23 cellular contexts compared by ENCODE assay signal in genomic region chr5:150653762-150654158, GRCh38. TPM values are rescaled to one million over a fixed set of nuclear protein-coding genes. Genes with fewer than 3 reads are reported as not detected.
DNase-seq lines count a peak whose midpoint lies in the region; ATAC-seq lines count a peak whose summit lies in the region.
"Had no signal": no experiment of that assay in that cellular context is flagged by ENCODE, and none has a peak within 500 bp of the region (broad histone marks: within the 10 kb centered on the region; RNA-seq: fewer than 3 reads in every experiment).

No MANE protein-coding gene starts in this region.

- H2BK5ac ChIP-seq in mesenchymal stem cell (ENCODE audit: low read depth, low read length, poor library complexity, severe bottlenecking), result no peak overlapping the region

- H3K4me3 ChIP-seq in mesenchymal stem cell (ENCODE audit: insufficient read depth in 1 of 2, low read depth in 1 of 2, low read length in 2 of 2) (no peak overlapping the region), stomach smooth muscle (ENCODE audit: low read length in 2 of 2) (no peak overlapping the region)
- H3K4me3 ChIP-seq: pancreas, sigmoid colon had no signal

- no peak overlapping the region for H2BK15ac ChIP-seq in mesenchymal stem cell (ENCODE audit: low read depth, poor library complexity, severe bottlenecking)

- no peak overlapping the region for H4K91ac ChIP-seq in mesenchymal stem cell (ENCODE audit: low read length)

- no peaks in the 10 kb centered on the region for H3K27me3 Mint-ChIP-seq in T-helper 17 cell

- H3K27ac ChIP-seq in mesenchymal stem cell (ENCODE audit: low read length, poor library complexity, severe bottlenecking) (no peak overlapping the region), stomach smooth muscle (ENCODE audit: low read length) (peak overlapping the region; percentile 3)
- H3K27ac ChIP-seq: pancreas had no signal

- H2AFZ ChIP-seq in mesenchymal stem cell (ENCODE audit: low read depth, low read length), result no peak overlapping the region

- peaks cover 26% of the 10 kb centered on the region for H3K4me1 ChIP-seq in mesenchymal stem cell (ENCODE audit: control insufficient read depth, insufficient read depth, low read depth, low read length)
- H3K4me1 ChIP-seq in stomach smooth muscle (ENCODE audit: control insufficient read depth, insufficient read depth, low read length), result peaks cover 57% of the 10 kb centered on the region
- H3K4me1 ChIP-seq: pancreas had no signal

- H4K8ac ChIP-seq in mesenchymal stem cell (ENCODE audit: low read length), result no peak overlapping the region

- H3K9me3 ChIP-seq in T-helper 17 cell (ENCODE audit: control insufficient read depth, low read length, poor library complexity, severe bottlenecking), result no peaks in the 10 kb centered on the region
- H3K9me3 ChIP-seq in mesenchymal stem cell (ENCODE audit: control insufficient read depth, low read length), result no peaks in the 10 kb centered on the region
- no peaks in the 10 kb centered on the region for H3K9me3 ChIP-seq in stomach smooth muscle (ENCODE audit: control insufficient read depth in 2 of 2, low read length in 2 of 2)
- H3K9me3 ChIP-seq: pancreas, sigmoid colon had no signal

- H3K27ac Mint-ChIP-seq in T-helper 17 cell, result peak overlapping the region; percentile 37
- H3K27ac Mint-ChIP-seq: activated CD4-positive, alpha-beta T cell treated with anti-CD3 and anti-CD28 coated beads, Interleukin-2, amount 10 ng/mL, durations not matched to agents 24 days and 14 days; dendritic cell treated with granulocyte-macrophage colony-stimulating factor and Interleukin-4, amounts not matched to agents 40 ng/mL and 50 ng/mL, for 4 days had no signal

- no peak overlapping the region for H3K4me2 ChIP-seq in mesenchymal stem cell (ENCODE audit: low read length, poor library complexity, severe bottlenecking)

- DNase-seq in EH (ENCODE audit: low read depth) (peak; percentile 49), T-helper 17 cell (no peak), mesenchymal stem cell (peak; percentile 57), MV-4-11 (lab: John Stamatoyannopoulos, UW) (no peak)
- no peak for DNase-seq in activated naive CD4-positive, alpha-beta T cell (lab: John Stamatoyannopoulos, UW)
- DNase-seq in NK-92 treated with Interleukin-12 subunit alpha and Interleukin-12 subunit beta, amount 100 ng/mL, for 24 hours (lab: John Stamatoyannopoulos, UW), result no peak
- DNase-seq: activated CD4-positive, alpha-beta T cell treated with anti-CD3 and anti-CD28 coated beads, Interleukin-2, amount 10 ng/mL, durations not matched to agents 24 days and 14 days; activated naive CD4-positive, alpha-beta T cell treated with Interleukin-2 at 50 U/mL for 16 hours; activated T-cell treated with anti-CD3 and anti-CD28 coated beads, Interleukin-2, amount 50 U/mL, for 48 hours; C1 segment of cervical spinal cord; Calu3; NCI-H1105; NCI-H1930; NCI-H526 treated with DMSO at 0.1 percent for 48 hours; pancreas; sigmoid colon had no signal

- ATAC-seq in T-helper 17 cell, result no peak
- ATAC-seq in GM21825 (IDR thresholded peaks at IDR 0.05; ENCODE audit: unreplicated experiment), result no peak
- ATAC-seq: HCT116; naive thymus-derived CD4-positive, alpha-beta T cell; pancreas had no signal

- WGBS in mesenchymal stem cell, result 93% methylated on average over 1 of the region's 1 CpG

- H3K27me3 ChIP-seq in mesenchymal stem cell (ENCODE audit: control insufficient read depth in 1 of 2, insufficient read depth in 1 of 2, low read length in 2 of 2) (no peaks in the 10 kb centered on the region), stomach smooth muscle (ENCODE audit: control insufficient read depth in 1 of 2, insufficient read depth in 2 of 2, low read length in 2 of 2) (no peaks in the 10 kb centered on the region)
- H3K27me3 ChIP-seq: pancreas, sigmoid colon had no signal

- peaks cover 2% of the 10 kb centered on the region for H3K79me1 ChIP-seq in mesenchymal stem cell (replicated peaks; ENCODE audit: low read length, poor library complexity, severe bottlenecking)

- H3K23ac ChIP-seq in mesenchymal stem cell (ENCODE audit: low read length in 2 of 2), result no peak overlapping the region

- H2BK120ac ChIP-seq in mesenchymal stem cell (ENCODE audit: low read depth, low read length), result no peak overlapping the region

- H3K14ac ChIP-seq in mesenchymal stem cell (ENCODE audit: low read length in 2 of 2), result no peak overlapping the region

- H3K4me1 Mint-ChIP-seq in T-helper 17 cell, result peaks cover 13% of the 10 kb centered on the region

- H3K9ac ChIP-seq in mesenchymal stem cell (ENCODE audit: low read length) (no peak overlapping the region), stomach smooth muscle (ENCODE audit: low read length in 2 of 2) (peak overlapping the region in 1 of 2 donors; percentile 0)

- no peaks in the 10 kb centered on the region for H3K36me3 Mint-ChIP-seq in T-helper 17 cell (ENCODE audit: low read depth)
- H3K36me3 Mint-ChIP-seq: naive thymus-derived CD4-positive, alpha-beta T cell had no signal

- no peak overlapping the region for H3K18ac ChIP-seq in mesenchymal stem cell (ENCODE audit: low read depth in 1 of 2, low read length in 2 of 2)

- H3K36me3 ChIP-seq in mesenchymal stem cell (ENCODE audit: control insufficient read depth in 1 of 2, insufficient read depth in 2 of 2, low read depth in 1 of 2, low read length in 2 of 2) (peaks cover 5 to 41% of the 10 kb centered on the region in 2 experiments), stomach smooth muscle (ENCODE audit: control insufficient read depth in 2 of 2, insufficient read depth in 2 of 2, low read length in 2 of 2) (peaks cover 1 to 14% of the 10 kb centered on the region in 2 donors)

- H3K4me3 Mint-ChIP-seq in T-helper 17 cell, result no peak overlapping the region
- H3K4me3 Mint-ChIP-seq: activated CD4-positive, alpha-beta T cell treated with anti-CD3 and anti-CD28 coated beads, Interleukin-2, amount 10 ng/mL, durations not matched to agents 24 days and 14 days; dendritic cell treated with granulocyte-macrophage colony-stimulating factor and Interleukin-4, amounts not matched to agents 40 ng/mL and 50 ng/mL, for 4 days; naive thymus-derived CD4-positive, alpha-beta T cell had no signal

- H2AK5ac ChIP-seq in mesenchymal stem cell (ENCODE audit: low read length, severe bottlenecking), result no peak overlapping the region

- no peak overlapping the region for H3K4ac ChIP-seq in mesenchymal stem cell (ENCODE audit: low read depth in 1 of 2, low read length in 2 of 2)

- peak overlapping the region in 1 of 2 experiments; percentile 10 for H2BK12ac ChIP-seq in mesenchymal stem cell (ENCODE audit: low read length in 2 of 2)

RNA-seq across cellular contexts. Expression of gene MYOZ3, which starts 7.3 kb away (rescaled TPM):
- total RNA-seq in T-helper 17 cell, result not detected
- polyA plus RNA-seq in mesenchymal stem cell (2013, experiment 1 of 2), result 1.6 TPM
- polyA plus RNA-seq in mesenchymal stem cell (2013, experiment 2 of 2), result 1.8 TPM
- total RNA-seq: Calu3; Daoy; naive thymus-derived CD4-positive, alpha-beta T cell; T-helper 1 cell treated with Interleukin-12 subunit alpha and Interleukin-12 subunit beta and Interleukin-4 antibody, amounts not matched to agents 30 ng/mL and 1 ng/mL, for 36 hours had no signal

RNA-seq across cellular contexts. Expression of gene SYNPO, which starts 13.3 kb away (rescaled TPM):
- 1 to 10 TPM in 1 of 2 donors, not detected in 1; 1.5 TPM for total RNA-seq in T-helper 17 cell
- 37.8 TPM for polyA plus RNA-seq in mesenchymal stem cell (2013, experiment 1 of 2)
- 39.1 TPM for polyA plus RNA-seq in mesenchymal stem cell (2013, experiment 2 of 2)
- total RNA-seq: activated CD4-positive, alpha-beta T cell treated with anti-CD3 and anti-CD28 coated beads, Interleukin-2, amount 10 ng/mL, durations not matched to agents 24 days and 14 days; T-helper 1 cell treated with Interleukin-12 subunit alpha and Interleukin-12 subunit beta and Interleukin-4 antibody, amounts not matched to agents 30 ng/mL and 1 ng/mL, for 36 hours had no signal
- polyA plus RNA-seq: naive thymus-derived CD4-positive, alpha-beta T cell had no signal

RNA-seq across cellular contexts. Expression of gene RBM22, which starts 47.1 kb away (rescaled TPM):
- total RNA-seq in T-helper 17 cell, result 100 to 1,000 TPM in 1 of 2 donors, 10 to 100 TPM in 1; 96.0 to 105 TPM
- polyA plus RNA-seq in mesenchymal stem cell (2013, experiment 1 of 2), result 32.2 TPM
- polyA plus RNA-seq in mesenchymal stem cell (2013, experiment 2 of 2), result 31.6 TPM

Comparison
In these comparisons a context has a peak if more than half of its experiments do, and no peak if none do; other contexts are left out.
1. DNase-seq: peak in EH (single experiment) and mesenchymal stem cell (single experiment); none in T-helper 17 cell (0 of 3), MV-4-11 (single experiment), activated naive CD4-positive, alpha-beta T cell (0 of 4) and NK-92 treated with Interleukin-12 subunit alpha and Interleukin-12 subunit beta, amount 100 ng/mL, for 24 hours (single experiment).